In the genomic region with DNA sequence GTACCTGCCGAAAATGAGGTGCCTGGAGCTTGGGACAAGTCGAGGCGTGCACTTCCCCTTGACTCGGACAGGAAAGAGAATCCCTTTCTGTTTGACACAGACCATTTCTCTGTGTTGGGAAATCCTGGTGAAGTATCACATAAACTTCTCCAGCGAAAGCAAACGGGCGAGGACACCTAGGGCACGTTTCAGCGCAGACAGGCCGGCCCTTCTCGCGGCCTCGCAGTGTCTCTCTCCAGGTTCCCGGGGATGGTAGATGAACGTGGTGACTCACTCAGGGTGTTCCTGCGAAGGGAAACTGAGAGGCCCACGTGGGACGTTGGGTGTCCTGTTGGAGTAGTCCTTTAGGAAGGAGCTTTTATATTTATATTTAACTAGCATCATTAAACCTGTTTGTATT, we compare ENCODE assay signal across 13 cellular contexts. TPM values are rescaled to one million over a fixed set of nuclear protein-coding genes. Genes with fewer than 3 reads are reported as not detected.
DNase-seq lines count a peak whose midpoint lies in the region; ATAC-seq, FAIRE-seq and TF ChIP-seq lines count a peak whose summit lies in the region.
"Had no signal": no experiment of that assay in that cellular context is flagged by ENCODE, and none has a peak within 500 bp of the region (broad histone marks: within the 10 kb centered on the region; RNA-seq: fewer than 3 reads in every experiment).

No MANE protein-coding gene starts in this region.

- H3K9me3 ChIP-seq in K562 (replicated peaks; ENCODE audit: control insufficient read depth, insufficient read depth, low read depth, low read length) = no peaks in the 10 kb centered on the region
- no peaks in the 10 kb centered on the region for H3K9me3 ChIP-seq in kidney (ENCODE audit: control insufficient read depth in 1 of 2, low read length in 2 of 2)
- H3K9me3 ChIP-seq in thoracic aorta = no peaks in the 10 kb centered on the region

- no peaks in the 10 kb centered on the region for H3K9me1 ChIP-seq in K562 (ENCODE audit: control insufficient read depth, insufficient read depth, low read length)

- no peak for TF ChIP-seq RAD21 in K562 (CRISPR knock-in tag; conservative IDR thresholded peaks at IDR 0.05 in 1 of 2, IDR thresholded peaks at IDR 0.05 in 1 of 2)

- TF ChIP-seq POLR2A in K562 (conservative IDR thresholded peaks at IDR 0.05) = no peak

- H3K9ac ChIP-seq in K562 (ENCODE audit: insufficient read depth in 1 of 2, low read depth in 2 of 2, low read length in 2 of 2) (peak overlapping the region; percentile 58 to 66), kidney (ENCODE audit: low read length in 2 of 2) (no peak overlapping the region)

- H3K36me3 ChIP-seq in K562 (ENCODE audit: control insufficient read depth, insufficient read depth, low read length) (peaks cover 33% of the 10 kb centered on the region; the same call in 2 of the 3 replicates), kidney (ENCODE audit: control insufficient read depth in 1 of 2, insufficient read depth in 2 of 2, low read length in 2 of 2) (peaks cover 0 to 6% of the 10 kb centered on the region in 2 donors), thoracic aorta (peaks cover 6% of the 10 kb centered on the region), H7 (replicated peaks; ENCODE audit: control insufficient read depth, insufficient read depth, low read length) (no peaks in the 10 kb centered on the region; the same call in 1 of the 2 replicates)

- DNase-seq in DMS79 treated with DMSO at 0.1 percent for 48 hours (lab: John Stamatoyannopoulos, UW) (peak; percentile 20), DMS79 (lab: John Stamatoyannopoulos, UW) (no peak), K562 (ENCODE audit: extremely low read depth in 1 of 4, low spot score in 3 of 4) (peak; percentile 72 to 77 (median 76)), kidney (peak; percentile 60), thoracic aorta (ENCODE audit: low spot score) (no peak), H7 (no peak), NCI-H2029 (lab: John Stamatoyannopoulos, UW) (no peak), KBM-7 (no peak)
- DNase-seq: ACHN; amniotic stem cell; NCI-H1436; stimulated activated CD4-positive, alpha-beta T cell treated with anti-CD3 and anti-CD28 coated beads, Interleukin-2, amount 100 ng/mL, for 48 hours; T1000 had no signal

- ATAC-seq in K562 (peak; percentile 72), thoracic aorta (ENCODE audit: insufficient number of reproducible peaks, low FRiP score, low read depth) (no peak)

- H3K27me3 ChIP-seq in K562 (ENCODE audit: control insufficient read depth in 2 of 2, insufficient read depth in 2 of 2, low read length in 2 of 2) (no peaks in the 10 kb centered on the region), thoracic aorta (replicated peaks; ENCODE audit: insufficient read depth) (no peaks in the 10 kb centered on the region), H7 (ENCODE audit: control insufficient read depth, insufficient read depth, low read length) (no peaks in the 10 kb centered on the region)

- H3K4me1 ChIP-seq in K562 (replicated peaks in 1 of 2; ENCODE audit: control insufficient read depth in 2 of 2, insufficient read depth in 2 of 2, low read length in 2 of 2) (peaks cover 17 to 47% of the 10 kb centered on the region in 2 experiments; a peak in 4 of 5 replicates), kidney (ENCODE audit: control insufficient read depth in 1 of 2, insufficient read depth in 1 of 2, low read depth in 1 of 2, low read length in 2 of 2) (peaks cover 0 to 4% of the 10 kb centered on the region in 2 donors), thoracic aorta (ENCODE audit: control insufficient read depth in 1 of 2, low read depth in 2 of 2) (peaks cover 9 to 15% of the 10 kb centered on the region in 2 donors)

- BruUV-seq in K562 (replicated peaks; lab: Mats Ljungman, UMichigan) = no TSS peak

- H3K4me2 ChIP-seq in K562 (ENCODE audit: insufficient read depth, low read length) = peak overlapping the region; percentile 22; the same call in 1 of the 2 replicates

- FAIRE-seq in K562 (lab: Jason Lieb, UNC) = no peak
- FAIRE-seq in kidney (lab: Jason Lieb, UNC) = no peak

- intact Hi-C loops in K562 (cut with micrococcal nuclease) (no loop called here), kidney (cut with DNase I) (no loop called here)

- CTCF ChIA-PET in K562 (lab: Yijun Ruan, JAX; ENCODE audit: low intra/inter-chr PET ratio) = interaction anchor here (0.6 to 0.9 kb wide), 3 partner anchors 12 to 460 kb away, joined by 3 to 4 read pairs (median 3); no protein-coding TSS in a partner anchor

- TF ChIP-seq EP300 in K562 (IDR thresholded peaks at IDR 0.05; ENCODE audit: low read length) = no peak

- TF ChIP-seq CTCF in K562 (IDR thresholded peaks at IDR 0.05 in 2 of 3, conservative IDR thresholded peaks at IDR 0.05 in 1 of 3; ENCODE audit: insufficient read depth in 2 of 3, low read depth in 1 of 3, low read length in 3 of 3) (no peak), kidney (IDR thresholded peaks at IDR 0.05; ENCODE audit: borderline replicate concordance, extremely low read depth, insufficient read depth) (no peak), thoracic aorta (IDR thresholded peaks at IDR 0.05) (no peak)

- WGBS in K562 (ENCODE audit: insufficient coverage, low coverage, missing lambda C conversion rate) = 33% methylated on average over 18 of the region's 18 CpGs

- peak overlapping the region; percentile 71 for H2AFZ ChIP-seq in K562 (ENCODE audit: low read depth, low read length)

- H3K4me3 ChIP-seq in K562 (no peak overlapping the region), kidney (ENCODE audit: low read length in 2 of 2) (no peak overlapping the region), thoracic aorta (peak overlapping the region; percentile 44), H7 (ENCODE audit: insufficient read depth, low read depth, low read length) (no peak overlapping the region)

- H4K20me1 ChIP-seq in K562 (replicated peaks; ENCODE audit: control insufficient read depth, insufficient read depth, low read length) = no peaks in the 10 kb centered on the region

- POLR2A ChIA-PET in K562 (lab: Yijun Ruan, JAX) = interaction anchor here (0.8 to 2.8 kb wide), 3 partner anchors 9 to 23 kb away, joined by 4 to 20 read pairs (median 12); no protein-coding TSS in a partner anchor

- in situ Hi-C loops in K562 (cut with MboI) (no loop called here), KBM-7 (cut with MboI; ENCODE audit: low pct_unique_long_range_greater_than_20kb, low sequenced_read_pairs) (no loop called here)

- H3K27ac ChIP-seq in K562 (ENCODE audit: extremely low read depth, low read depth, low read length) (peak overlapping the region; percentile 64), kidney (ENCODE audit: low read depth in 2 of 2, low read length in 2 of 2) (no peak overlapping the region), thoracic aorta (peak overlapping the region; percentile 67 to 69)

- H3K79me2 ChIP-seq in K562 (ENCODE audit: control insufficient read depth, insufficient read depth, low read length) = peaks cover 24% of the 10 kb centered on the region

TF ChIP-seq in K562, 482 proteins besides CTCF, POLR2A, EP300 and RAD21 (continues in another document):
- TF ChIP-seq KAT7 (CRISPR knock-in tag; IDR thresholded peaks at IDR 0.05; ENCODE audit: borderline replicate concordance) = 0 out of 2 replicates have a peak, but pooled peaks have one; percentile 54
- TF ChIP-seq BHLHE40 (IDR thresholded peaks at IDR 0.05; ENCODE audit: low read length) = 0 out of 2 replicates have a peak, but pooled peaks have one; percentile 27
- TF ChIP-seq L3MBTL2 (IDR thresholded peaks at IDR 0.05) = peak; percentile 71; the same call in 1 of the 2 replicates
- TF ChIP-seq RBBP5 (IDR thresholded peaks at IDR 0.05; ENCODE audit: borderline replicate concordance, insufficient read depth, low read length, poor library complexity, severe bottlenecking) = peak; percentile 5
- TF ChIP-seq JUN (IDR thresholded peaks at IDR 0.05; ENCODE audit: borderline replicate concordance, low read depth, low read length) = peak; percentile 30; the same call in 1 of the 2 replicates
- TF ChIP-seq JUN (CRISPR knock-in tag; IDR thresholded peaks at IDR 0.05; ENCODE audit: borderline replicate concordance) = no peak
- TF ChIP-seq, protein P1, sequence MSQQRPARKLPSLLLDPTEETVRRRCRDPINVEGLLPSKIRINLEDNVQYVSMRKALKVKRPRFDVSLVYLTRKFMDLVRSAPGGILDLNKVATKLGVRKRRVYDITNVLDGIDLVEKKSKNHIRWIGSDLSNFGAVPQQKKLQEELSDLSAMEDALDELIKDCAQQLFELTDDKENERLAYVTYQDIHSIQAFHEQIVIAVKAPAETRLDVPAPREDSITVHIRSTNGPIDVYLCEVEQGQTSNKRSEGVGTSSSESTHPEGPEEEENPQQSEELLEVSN (IDR thresholded peaks at IDR 0.05; ENCODE audit: borderline replicate concordance in 1 of 2, extremely low read depth in 1 of 2, insufficient read depth in 1 of 2, insufficient read length in 1 of 2, low read depth in 1 of 2, low read length in 1 of 2, poor library complexity in 1 of 2, severe bottlenecking in 1 of 2) = peak in 1 of 2 experiments; percentile 55
- no peak for TF ChIP-seq PHF20 (IDR thresholded peaks at IDR 0.05; ENCODE audit: partially characterized antibody)
- peak; percentile 86 for TF ChIP-seq JUND (IDR thresholded peaks at IDR 0.05; ENCODE audit: borderline replicate concordance, low read depth, low read length)
- TF ChIP-seq JUND (tag; IDR thresholded peaks at IDR 0.05; ENCODE audit: borderline replicate concordance, low read depth, low read length) = peak; percentile 71; the same call in 2 of the 3 replicates
- TF ChIP-seq TSC22D4 (tag; IDR thresholded peaks at IDR 0.05) = no peak

RNA-seq across cellular contexts. Expression of a gene that starts 36.3 kb away (rescaled TPM):
- total RNA-seq in K562 (2011; cell fraction: chromatin; rRNA removed; ENCODE audit: low replicate concordance) = not detected in 2 replicates
- total RNA-seq in K562 (2011; cell fraction: nucleolus; rRNA removed) = not detected in 2 replicates
- total RNA-seq in K562 (2011; cell fraction: nucleoplasm; rRNA removed) = not detected in 2 replicates
- not detected in 2 replicates for total RNA-seq in K562 (2014; rRNA removed)
- total RNA-seq in K562 (2014; rRNA removed; fragmentation: Illumina TruSeq; extraction: Trizol) = not detected in 2 replicates
- not detected in 2 replicates for total RNA-seq in K562 (2015; rRNA removed; fragmentation: Illumina TruSeq; extraction: Trizol)
- total RNA-seq in K562 (2021) = not detected in 2 replicates
- polyA plus RNA-seq in K562 (2011; rRNA removed) = not detected in 2 replicates
- not detected in 2 replicates for polyA plus RNA-seq in K562 (2011; cell fraction: cytosol; rRNA removed)
- polyA plus RNA-seq in K562 (2011; cell fraction: nucleus; rRNA removed) = not detected in 2 replicates
- 0.07 TPM in 2 replicates for polyA plus RNA-seq in K562 (2012)
- not detected in 2 replicates for polyA plus RNA-seq in K562 (2014; fragmentation: Illumina TruSeq; extraction: Trizol)
- polyA plus RNA-seq in K562 (2014; fragmentation: Nextera tagmentation; extraction: Ambion mirVana) = not detected
- not detected in 2 replicates for polyA plus RNA-seq in K562 (2014; rRNA removed)
- not detected in 2 replicates for polyA minus RNA-seq in K562 (2011; rRNA and poly(A)+ RNA removed)
- not detected in 2 replicates for polyA minus RNA-seq in K562 (2011; cell fraction: cytosol; rRNA and poly(A)+ RNA removed)
- not detected in 2 replicates for polyA minus RNA-seq in K562 (2011; cell fraction: nucleus; rRNA and poly(A)+ RNA removed)
- total RNA-seq in kidney = 0.25 TPM
- 0.30 TPM for polyA plus RNA-seq in kidney (ENCODE audit: insufficient read depth, low read depth, low replicate concordance)
- total RNA-seq in thoracic aorta = not detected
- not detected in 2 replicates for total RNA-seq in H7 (2014; rRNA removed; shearing (Covaris generic))

Comparison
In these comparisons a context has a peak if more than half of its experiments do, and no peak if none do; other contexts are left out.
1. DNase-seq: peak in DMS79 treated with DMSO at 0.1 percent for 48 hours (single experiment), K562 (4 of 4) and kidney (single experiment); none in DMS79 (single experiment), thoracic aorta (single experiment), H7 (single experiment), NCI-H2029 (single experiment) and KBM-7 (single experiment).
2. H3K27ac ChIP-seq: peak in K562 (single experiment) and thoracic aorta (2 of 2); none in kidney (0 of 2).
3. H3K9ac ChIP-seq: peak in K562 (2 of 2); none in kidney (0 of 2).